19 cellular contexts compared by ENCODE assay signal in the genomic region with DNA sequence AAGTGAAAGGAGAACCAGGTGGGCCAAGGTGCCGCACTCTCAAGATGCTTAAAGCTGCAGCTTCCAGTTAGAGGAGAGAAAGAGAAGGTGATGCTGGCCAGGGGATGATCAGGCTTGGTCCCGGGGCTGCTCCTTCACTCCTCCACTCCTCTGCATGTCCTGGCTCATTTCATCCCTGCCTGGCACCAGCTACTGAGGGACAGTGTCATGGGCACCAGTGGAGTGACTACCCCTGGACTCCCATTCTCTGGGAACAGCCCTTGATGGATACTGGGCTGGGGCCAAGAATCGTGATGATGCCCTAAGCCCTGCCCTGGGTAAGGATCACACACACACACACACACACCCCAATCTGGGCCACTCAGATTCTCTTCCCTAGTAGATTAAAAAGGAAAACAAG.
"Had no signal": no experiment of that assay in that cellular context is flagged by ENCODE, and none has a peak within 500 bp of the region (broad histone marks: within the 10 kb centered on the region; RNA-seq: fewer than 3 reads in every experiment).

No MANE protein-coding gene starts in this region.

- H3K27ac Mint-ChIP-seq: nephron progenitor cell; stimulated activated memory B cell treated with anti-CD40 and anti-IgM and Interleukin-4, amounts not matched to agents 10 μg/mL and 1 μg/mL and 100 μg/mL, for 72 hours; stimulated activated naive CD8-positive, alpha-beta T cell treated with anti-CD3 and anti-CD28 coated beads, Interleukin-15, Interleukin-2, amounts not matched to agents 100 ng/mL and 50 ng/mL, for 24 hours had no signal

- H3K9me3 ChIP-seq: esophagus squamous epithelium, gastroesophageal sphincter, neutrophil, right atrium auricular region, tibial artery, upper lobe of left lung, uterus had no signal

- DNase-seq: esophagus squamous epithelium; foreskin fibroblast; glutamatergic neuron; mesendoderm; naive thymus-derived CD4-positive, alpha-beta T cell; nephron progenitor cell; posterior cingulate gyrus; stimulated activated CD4-positive, alpha-beta T cell treated with anti-CD3 and anti-CD28 coated beads, Interleukin-15, amount 100 ng/mL, for 24 hours; stimulated activated CD4-positive, alpha-beta T cell treated with anti-CD3 and anti-CD28 coated beads, Interleukin-1b, Interleukin-23, amount 100 ng/mL, for 48 hours; stimulated activated CD4-positive, alpha-beta T cell treated with anti-CD3 and anti-CD28 coated beads, Interleukin-4, amount 100 ng/mL, for 24 hours; tibial artery; uterus had no signal

- H3K4me1 ChIP-seq: gastroesophageal sphincter, right atrium auricular region, tibial artery, upper lobe of left lung, uterus had no signal

- H3K4me1 Mint-ChIP-seq: stimulated activated memory B cell treated with anti-CD40 and anti-IgM and Interleukin-4, amounts not matched to agents 10 μg/mL and 1 μg/mL and 100 μg/mL, for 72 hours had no signal

- ATAC-seq: gastroesophageal sphincter; left colon; naive thymus-derived CD4-positive, alpha-beta T cell; stimulated activated memory B cell treated with anti-CD40 and anti-IgM and Interleukin-4, amounts not matched to agents 10 μg/mL and 1 μg/mL and 100 μg/mL, for 72 hours had no signal

- H3K27me3 ChIP-seq: neutrophil, right atrium auricular region, upper lobe of left lung, uterus had no signal

- H3K9me3 Mint-ChIP-seq: naive thymus-derived CD4-positive, alpha-beta T cell; nephron progenitor cell; stimulated activated memory B cell treated with anti-CD40 and anti-IgM and Interleukin-4, amounts not matched to agents 10 μg/mL and 1 μg/mL and 100 μg/mL, for 72 hours; stimulated activated naive CD8-positive, alpha-beta T cell treated with anti-CD3 and anti-CD28 coated beads, Interleukin-15, Interleukin-2, amounts not matched to agents 100 ng/mL and 50 ng/mL, for 24 hours had no signal

- H3K4me3 Mint-ChIP-seq: naive thymus-derived CD4-positive, alpha-beta T cell; nephron progenitor cell; stimulated activated memory B cell treated with anti-CD40 and anti-IgM and Interleukin-4, amounts not matched to agents 10 μg/mL and 1 μg/mL and 100 μg/mL, for 72 hours; stimulated activated naive CD8-positive, alpha-beta T cell treated with anti-CD3 and anti-CD28 coated beads, Interleukin-15, Interleukin-2, amounts not matched to agents 100 ng/mL and 50 ng/mL, for 24 hours had no signal

- H3K27ac ChIP-seq: esophagus squamous epithelium, gastroesophageal sphincter, neutrophil, right atrium auricular region, tibial artery, upper lobe of left lung, uterus had no signal

- H3K36me3 ChIP-seq: esophagus squamous epithelium, gastroesophageal sphincter, neutrophil, right atrium auricular region, tibial artery, upper lobe of left lung, uterus had no signal

- H3K36me3 Mint-ChIP-seq: stimulated activated memory B cell treated with anti-CD40 and anti-IgM and Interleukin-4, amounts not matched to agents 10 μg/mL and 1 μg/mL and 100 μg/mL, for 72 hours had no signal

- H3K4me3 ChIP-seq: esophagus squamous epithelium, gastroesophageal sphincter, right atrium auricular region, tibial artery, upper lobe of left lung, uterus had no signal
